27 cellular contexts compared by ENCODE assay signal in the genomic region with DNA sequence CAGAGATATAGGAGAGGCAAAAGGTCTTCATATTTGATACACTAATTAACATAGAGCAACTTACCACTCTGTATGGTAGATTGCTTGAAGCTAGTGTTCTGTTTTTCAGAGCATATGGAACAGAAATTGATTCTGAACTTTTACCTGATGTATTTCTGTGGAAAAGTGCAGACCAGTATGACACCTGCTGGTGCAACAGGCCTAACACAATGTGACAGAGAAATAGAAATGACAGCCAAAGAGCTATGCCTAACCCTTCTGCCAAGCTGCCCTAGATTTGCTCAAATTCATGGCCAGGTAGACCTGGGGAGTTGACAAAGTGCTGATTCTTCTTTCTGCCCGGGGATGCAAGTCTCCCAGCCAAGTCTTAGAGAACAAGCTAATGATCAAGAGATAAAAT.
"Had no signal": no experiment of that assay in that cellular context is flagged by ENCODE, and none has a peak within 500 bp of the region (broad histone marks: within the 10 kb centered on the region; RNA-seq: fewer than 3 reads in every experiment).

No MANE protein-coding gene starts in this region.

- H3K9ac ChIP-seq: KMS-11, SK-N-SH had no signal

- H3K9me2 ChIP-seq: SK-N-SH had no signal

- ATAC-seq: activated CD4-positive, alpha-beta T cell treated with anti-CD3 and anti-CD28 coated beads for 36 hours; activated CD4-positive, CD25-positive, alpha-beta regulatory T cell treated with anti-CD3 and anti-CD28 coated beads, Interleukin-2, amount 50 U/mL, for 24 hours; activated CD8-positive, alpha-beta T cell treated with anti-CD3 and anti-CD28 coated beads, Interleukin-2, amount 10 ng/mL, durations not matched to agents 7 days and 5 days; activated naive CD4-positive, alpha-beta T cell treated with anti-CD3 and anti-CD28 coated beads, Interleukin-2, amount 50 U/mL, for 72 hours; body of pancreas; WTC11 had no signal

- FAIRE-seq: astrocyte, colon, TTC549 had no signal

- H3K9me3 ChIP-seq: adrenal gland, body of pancreas, breast epithelium, SK-N-SH had no signal

- H3K4me1 ChIP-seq: adrenal gland, body of pancreas, breast epithelium, SJSA1 had no signal

- DNase-seq: activated CD4-positive, alpha-beta T cell treated with anti-CD3 and anti-CD28 coated beads for 36 hours; activated CD4-positive, alpha-beta T cell treated with anti-CD3 and anti-CD28 coated beads, Interleukin-2, amount 10 ng/mL, durations not matched to agents 7 days and 5 days; activated CD4-positive, alpha-beta T cell treated with anti-CD3 and anti-CD28 coated beads, Interleukin-2, amount 50 U/mL, for 48 hours; activated CD8-positive, alpha-beta T cell treated with anti-CD3 and anti-CD28 coated beads, Interleukin-2, amount 10 ng/mL, durations not matched to agents 7 days and 5 days; activated gamma-delta T cell; activated naive CD4-positive, alpha-beta T cell treated with anti-CD3 and anti-CD28 coated beads for 36 hours; activated T-cell treated with anti-CD3 and anti-CD28 coated beads, Interleukin-2, amount 50 U/mL, for 24 hours; adrenal gland; body of pancreas; cerebellar nuclear complex; NCI-H1092 treated with DMSO at 0.1 percent for 48 hours; NCI-H1417; NCI-H1930; NCI-H2081 treated with DMSO at 0.1 percent for 48 hours; NCI-H345; NCI-H524 treated with DMSO at 0.1 percent for 48 hours; SHP77 treated with DMSO at 0.1 percent for 48 hours; SK-N-SH had no signal

- H3K4me3 ChIP-seq: adrenal gland, body of pancreas, breast epithelium, SJSA1 had no signal

- H3K27me3 ChIP-seq: adrenal gland, body of pancreas, breast epithelium, SJSA1 had no signal

- H3K27ac ChIP-seq: adrenal gland, body of pancreas, breast epithelium, KMS-11, SJSA1 had no signal

- H3K36me3 ChIP-seq: adrenal gland, breast epithelium, SJSA1 had no signal

- H3K4me2 ChIP-seq: KMS-11, SK-N-SH had no signal
